ENCODE assay signal across 23 cellular contexts in genomic region chr2:67479256-67479655, GRCh38.
"Had no signal": no experiment of that assay in that cellular context is flagged by ENCODE, and none has a peak within 500 bp of the region (broad histone marks: within the 10 kb centered on the region; RNA-seq: fewer than 3 reads in every experiment).

No MANE protein-coding gene starts in this region.

- H3K4me2 ChIP-seq: hepatocyte had no signal

- H3K4me1 Mint-ChIP-seq: immature natural killer cell, naive B cell had no signal

- H3K4me1 ChIP-seq: foreskin keratinocyte had no signal

- H3K36me3 Mint-ChIP-seq: immature natural killer cell had no signal

- H3K9me3 ChIP-seq: colonic mucosa, esophagus muscularis mucosa, gastroesophageal sphincter, heart left ventricle, lower lobe of right lung, mucosa of descending colon had no signal

- H2AFZ ChIP-seq: hepatocyte had no signal

- H3K27ac Mint-ChIP-seq: dendritic cell treated with granulocyte-macrophage colony-stimulating factor and Interleukin-4, amounts not matched to agents 40 ng/mL and 50 ng/mL, for 4 days; immature natural killer cell; mesothelial cell of epicardium; naive B cell had no signal

- H3K4me3 ChIP-seq: colonic mucosa, dorsolateral prefrontal cortex, esophagus muscularis mucosa, gastroesophageal sphincter, heart left ventricle, hepatocyte, lower lobe of right lung, mucosa of descending colon had no signal

- H3K9me3 Mint-ChIP-seq: dendritic cell treated with granulocyte-macrophage colony-stimulating factor and Interleukin-4, amounts not matched to agents 40 ng/mL and 50 ng/mL, for 4 days had no signal

- H3K27ac ChIP-seq: colonic mucosa, dorsolateral prefrontal cortex, esophagus muscularis mucosa, foreskin keratinocyte, gastroesophageal sphincter, heart left ventricle, hepatocyte, lower lobe of right lung had no signal

- H3K79me2 ChIP-seq: hepatocyte had no signal

- H3K4me3 Mint-ChIP-seq: dendritic cell treated with granulocyte-macrophage colony-stimulating factor and Interleukin-4, amounts not matched to agents 40 ng/mL and 50 ng/mL, for 4 days; immature natural killer cell; mesothelial cell of epicardium; naive B cell had no signal

- H3K27me3 Mint-ChIP-seq: dendritic cell treated with granulocyte-macrophage colony-stimulating factor and Interleukin-4, amounts not matched to agents 40 ng/mL and 50 ng/mL, for 4 days had no signal

- H3K36me3 ChIP-seq: colonic mucosa, esophagus muscularis mucosa, gastroesophageal sphincter, heart left ventricle, lower lobe of right lung had no signal

- DNase-seq: colonic mucosa; cortex of kidney; dorsolateral prefrontal cortex; effector CD4-positive, alpha-beta T cell; effector memory CD4-positive, alpha-beta T cell; foreskin keratinocyte; heart left ventricle; hypothalamus; immature natural killer cell; islet precursor cell; kidney; kidney glomerular epithelial cell; left colon; left ventricle myocardium superior; lower lobe of right lung; mesenchymal stem cell; mucosa of descending colon; naive B cell had no signal

- H3K27me3 ChIP-seq: colonic mucosa, esophagus muscularis mucosa, foreskin keratinocyte, gastroesophageal sphincter, heart left ventricle, hepatocyte had no signal
